Comparison of ENCODE assay signal across 27 cellular contexts in genomic region chr12:19836056-19836455, GRCh38.
"Had no signal": no experiment of that assay in that cellular context is flagged by ENCODE, and none has a peak within 500 bp of the region (broad histone marks: within the 10 kb centered on the region; RNA-seq: fewer than 3 reads in every experiment).

No MANE protein-coding gene starts in this region.

- ATAC-seq: stimulated activated effector memory CD8-positive, alpha-beta T cell treated with anti-CD3 and anti-CD28 coated beads, Interleukin-12 subunit alpha, Interleukin-12 subunit beta, amount 100 ng/mL, for 72 hours; stimulated activated memory B cell treated with anti-CD40 and anti-IgM and Interleukin-4, amounts not matched to agents 10 μg/mL and 1 μg/mL and 100 μg/mL, for 72 hours; stimulated activated naive B cell treated with anti-CD40 and anti-IgM and Interleukin-4, amounts not matched to agents 10 μg/mL and 1 μg/mL and 100 μg/mL, for 72 hours; stimulated activated naive CD8-positive, alpha-beta T cell treated with anti-CD3 and anti-CD28 coated beads, Interleukin-15, amount 100 ng/mL, for 72 hours; stimulated activated naive CD8-positive, alpha-beta T cell treated with anti-CD3 and anti-CD28 coated beads, Interleukin-15, Interleukin-2, amounts not matched to agents 100 U/mL and 50 U/mL, for 24 hours; upper lobe of right lung had no signal

- H3K4me3 Mint-ChIP-seq: stimulated activated effector memory CD8-positive, alpha-beta T cell treated with anti-CD3 and anti-CD28 coated beads, Interleukin-12 subunit alpha, Interleukin-12 subunit beta, amount 100 ng/mL, for 72 hours; stimulated activated memory B cell treated with anti-CD40 and anti-IgM and Interleukin-4, amounts not matched to agents 10 μg/mL and 1 μg/mL and 100 μg/mL, for 72 hours; stimulated activated naive B cell treated with anti-CD40 and anti-IgM and Interleukin-4, amounts not matched to agents 10 μg/mL and 1 μg/mL and 100 μg/mL, for 72 hours; stimulated activated naive CD8-positive, alpha-beta T cell treated with anti-CD3 and anti-CD28 coated beads, Interleukin-15, amount 100 ng/mL, for 72 hours; stimulated activated naive CD8-positive, alpha-beta T cell treated with anti-CD3 and anti-CD28 coated beads, Interleukin-15, Interleukin-2, amounts not matched to agents 100 ng/mL and 50 ng/mL, for 24 hours; type B pancreatic cell had no signal

- H3K9me3 ChIP-seq: suprapubic skin, testis, thoracic aorta, thyroid gland, tibial nerve, transverse colon, upper lobe of left lung, upper lobe of right lung, uterus, vagina had no signal

- H3K27me3 ChIP-seq: stomach, suprapubic skin, testis, thyroid gland, tibial nerve, transverse colon, upper lobe of left lung, upper lobe of right lung, uterus, vagina had no signal

- H3K27ac Mint-ChIP-seq: stimulated activated effector memory CD8-positive, alpha-beta T cell treated with anti-CD3 and anti-CD28 coated beads, Interleukin-12 subunit alpha, Interleukin-12 subunit beta, amount 100 ng/mL, for 72 hours; stimulated activated memory B cell treated with anti-CD40 and anti-IgM and Interleukin-4, amounts not matched to agents 10 μg/mL and 1 μg/mL and 100 μg/mL, for 72 hours; stimulated activated naive B cell treated with anti-CD40 and anti-IgM and Interleukin-4, amounts not matched to agents 10 μg/mL and 1 μg/mL and 100 μg/mL, for 72 hours; stimulated activated naive CD8-positive, alpha-beta T cell treated with anti-CD3 and anti-CD28 coated beads, Interleukin-15, amount 100 ng/mL, for 72 hours; stimulated activated naive CD8-positive, alpha-beta T cell treated with anti-CD3 and anti-CD28 coated beads, Interleukin-15, Interleukin-2, amounts not matched to agents 100 ng/mL and 50 ng/mL, for 24 hours; type B pancreatic cell had no signal

- H3K36me3 ChIP-seq: stomach, suprapubic skin, thoracic aorta, thyroid gland, tibial nerve, transverse colon, upper lobe of left lung, upper lobe of right lung, uterus, vagina had no signal

- H3K4me1 ChIP-seq: stomach, suprapubic skin, testis, thyroid gland, tibial nerve, transverse colon, upper lobe of left lung, upper lobe of right lung, vagina had no signal

- H3K36me3 Mint-ChIP-seq: stimulated activated memory B cell treated with anti-CD40 and anti-IgM and Interleukin-4, amounts not matched to agents 10 μg/mL and 1 μg/mL and 100 μg/mL, for 72 hours; stimulated activated naive B cell treated with anti-CD40 and anti-IgM and Interleukin-4, amounts not matched to agents 10 μg/mL and 1 μg/mL and 100 μg/mL, for 72 hours had no signal

- H3K27me3 Mint-ChIP-seq: stimulated activated memory B cell treated with anti-CD40 and anti-IgM and Interleukin-4, amounts not matched to agents 10 μg/mL and 1 μg/mL and 100 μg/mL, for 72 hours; stimulated activated naive B cell treated with anti-CD40 and anti-IgM and Interleukin-4, amounts not matched to agents 10 μg/mL and 1 μg/mL and 100 μg/mL, for 72 hours; stimulated activated naive CD8-positive, alpha-beta T cell treated with anti-CD3 and anti-CD28 coated beads, Interleukin-15, amount 100 ng/mL, for 72 hours had no signal

- H3K4me1 Mint-ChIP-seq: stimulated activated memory B cell treated with anti-CD40 and anti-IgM and Interleukin-4, amounts not matched to agents 10 μg/mL and 1 μg/mL and 100 μg/mL, for 72 hours; stimulated activated naive B cell treated with anti-CD40 and anti-IgM and Interleukin-4, amounts not matched to agents 10 μg/mL and 1 μg/mL and 100 μg/mL, for 72 hours had no signal

- DNase-seq: stimulated activated CD4-positive, alpha-beta T cell treated with anti-CD3 and anti-CD28 coated beads, Interleukin-2, amount 100 ng/mL, for 48 hours; stimulated activated CD4-positive, alpha-beta T cell treated with anti-CD3 and anti-CD28 coated beads, Interleukin-4, amount 100 ng/mL, for 1 hour; stimulated activated CD4-positive, alpha-beta T cell treated with anti-CD3 and anti-CD28 coated beads, Interleukin-4, amount 100 ng/mL, for 24 hours; stimulated activated CD4-positive, alpha-beta T cell treated with anti-CD3 and anti-CD28 coated beads, Interleukin-4, amount 100 ng/mL, for 4 hours; stimulated activated CD8-positive, alpha-beta memory T cell treated with anti-CD3 and anti-CD28 coated beads, Interleukin-4, amount 100 ng/mL, for 48 hours; stimulated activated naive B cell treated with anti-CD40 and anti-IgM and Interleukin-4, amounts not matched to agents 10 μg/mL and 1 μg/mL and 100 μg/mL, for 72 hours; stimulated activated naive CD4-positive, alpha-beta T cell; stimulated activated naive CD4-positive, alpha-beta T cell treated with Interleukin-2 at 50 U/mL for 16 hours; stimulated activated naive CD8-positive, alpha-beta T cell treated with anti-CD3 and anti-CD28 coated beads, Interleukin-15, amount 100 ng/mL, for 72 hours; stimulated activated naive CD8-positive, alpha-beta T cell treated with anti-CD3 and anti-CD28 coated beads, Interleukin-15, Interleukin-2, amounts not matched to agents 100 U/mL and 50 U/mL, for 24 hours; stomach; substantia nigra; testis; thyroid gland; transverse colon; trophoblast cell; upper lobe of right lung; uterus had no signal

- H3K27ac ChIP-seq: stomach, suprapubic skin, testis, thyroid gland, tibial nerve, transverse colon, upper lobe of left lung, upper lobe of right lung, uterus, vagina had no signal

- H3K9me3 Mint-ChIP-seq: stimulated activated effector memory CD8-positive, alpha-beta T cell treated with anti-CD3 and anti-CD28 coated beads, Interleukin-12 subunit alpha, Interleukin-12 subunit beta, amount 100 ng/mL, for 72 hours; type B pancreatic cell had no signal

- H3K4me3 ChIP-seq: stomach, suprapubic skin, thoracic aorta, thyroid gland, tibial nerve, transverse colon, upper lobe of left lung, upper lobe of right lung, uterus, vagina had no signal
